In genomic region chr2:8380026-8380425, GRCh38 we compare ENCODE assay signal across 12 cellular contexts.
A peak's percentile ranks its signal among the peaks of the same experiment; 100 is the strongest.
DNase-seq lines count a peak whose midpoint lies in the region; ATAC-seq and TF ChIP-seq lines count a peak whose summit lies in the region.
"Had no signal": no experiment of that assay in that cellular context is flagged by ENCODE, and none has a peak within 500 bp of the region (broad histone marks: within the 10 kb centered on the region; RNA-seq: fewer than 3 reads in every experiment).

No MANE protein-coding gene starts in this region.

- no peak for TF ChIP-seq RAD21 in SK-N-SH (IDR thresholded peaks at IDR 0.05; ENCODE audit: low read length)

- H4K8ac ChIP-seq in mesenchymal stem cell (ENCODE audit: low read length), result peak overlapping the region; percentile 39

- H3K9me2 ChIP-seq in DOHH2 (replicated peaks; ENCODE audit: control insufficient read depth, low read length) (no peaks in the 10 kb centered on the region), SK-N-SH (no peaks in the 10 kb centered on the region)

- 6% methylated on average over 6 of the region's 6 CpGs for WGBS in mesenchymal stem cell
- WGBS in SK-N-SH (ENCODE audit: low lambda C conversion rate), result 64% methylated on average over 6 of the region's 6 CpGs

- peak; percentile 24 for DNase-seq in mesenchymal stem cell
- DNase-seq in LoVo (ENCODE audit: low spot score), result no peak
- DNase-seq in osteocyte (ENCODE audit: extremely low spot score, unreplicated experiment), result no peak
- no peak for DNase-seq in SK-N-SH
- no peak for DNase-seq in DMS53 (lab: John Stamatoyannopoulos, UW)
- DNase-seq: activated CD4-positive, CD25-positive, alpha-beta regulatory T cell treated with anti-CD3 and anti-CD28 coated beads, Interleukin-2, amount 50 U/mL, for 72 hours; central memory CD4-positive, alpha-beta T cell; NCI-H748 treated with DMSO at 0.1 percent for 48 hours had no signal

- H3K23ac ChIP-seq in mesenchymal stem cell (ENCODE audit: low read length in 2 of 2), result peak overlapping the region in 1 of 2 experiments; percentile 59

- H3K27me3 ChIP-seq in DOHH2 (ENCODE audit: control insufficient read depth, low read length) (no peaks in the 10 kb centered on the region), OCI-LY3 (ENCODE audit: low read depth, low read length) (no peaks in the 10 kb centered on the region), mesenchymal stem cell (ENCODE audit: control insufficient read depth in 1 of 2, insufficient read depth in 1 of 2, low read length in 2 of 2) (no peaks in the 10 kb centered on the region), SK-N-SH (ENCODE audit: insufficient read depth) (no peaks in the 10 kb centered on the region)

- H3K18ac ChIP-seq in mesenchymal stem cell (ENCODE audit: low read depth in 1 of 2, low read length in 2 of 2), result peak overlapping the region in 1 of 2 experiments; percentile 21

- H3K27me3 Mint-ChIP-seq in osteocyte (ENCODE audit: unreplicated experiment), result peaks cover 13% of the 10 kb centered on the region

- no peaks in the 10 kb centered on the region for H3K4me1 Mint-ChIP-seq in osteocyte (ENCODE audit: unreplicated experiment)

- peak overlapping the region; percentile 23 for H3K4me2 ChIP-seq in DOHH2 (ENCODE audit: low read length)
- peak overlapping the region; percentile 73 for H3K4me2 ChIP-seq in OCI-LY3 (ENCODE audit: low read length)
- no peak overlapping the region for H3K4me2 ChIP-seq in mesenchymal stem cell (ENCODE audit: low read length, poor library complexity, severe bottlenecking)
- H3K4me2 ChIP-seq in SK-N-SH, result no peak overlapping the region

- CTCF ChIA-PET in SK-N-SH (lab: Yijun Ruan, JAX), result no interaction called here

- no peak overlapping the region for H4K91ac ChIP-seq in mesenchymal stem cell (ENCODE audit: low read length)

- H3K4me3 ChIP-seq in DOHH2 (ENCODE audit: low read length) (no peak overlapping the region), OCI-LY3 (ENCODE audit: low read length) (peak overlapping the region; percentile 37), mesenchymal stem cell (ENCODE audit: insufficient read depth in 1 of 2, low read depth in 1 of 2, low read length in 2 of 2) (no peak overlapping the region), SK-N-SH (ENCODE audit: low read depth in 2 of 2, low read length in 1 of 2) (no peak overlapping the region)

- no peak for TF ChIP-seq EP300 in SK-N-SH (IDR thresholded peaks at IDR 0.05; ENCODE audit: borderline replicate concordance in 1 of 2, low read depth in 1 of 2, low read length in 1 of 2)

- no peaks in the 10 kb centered on the region for H3K9me3 ChIP-seq in DOHH2 (ENCODE audit: control insufficient read depth, insufficient read depth, low read length)
- no peaks in the 10 kb centered on the region for H3K9me3 ChIP-seq in OCI-LY3 (ENCODE audit: insufficient read depth, low read length)
- no peaks in the 10 kb centered on the region for H3K9me3 ChIP-seq in mesenchymal stem cell (ENCODE audit: control insufficient read depth, low read length)
- no peaks in the 10 kb centered on the region for H3K9me3 ChIP-seq in SK-N-SH

- no peaks in the 10 kb centered on the region for H3F3A ChIP-seq in DOHH2 (ENCODE audit: control insufficient read depth, insufficient read depth)
- no peaks in the 10 kb centered on the region for H3F3A ChIP-seq in SK-N-SH (replicated peaks; ENCODE audit: insufficient read depth)

- H4K20me1 ChIP-seq in DOHH2 (ENCODE audit: control insufficient read depth, insufficient read depth, low read depth, low read length), result no peaks in the 10 kb centered on the region
- H4K20me1 ChIP-seq in OCI-LY3 (ENCODE audit: insufficient read depth, low read length), result no peaks in the 10 kb centered on the region
- H4K20me1 ChIP-seq in SK-N-SH (ENCODE audit: insufficient read depth), result no peaks in the 10 kb centered on the region

- no peak overlapping the region for H2AFZ ChIP-seq in OCI-LY3 (ENCODE audit: low read depth, low read length)
- H2AFZ ChIP-seq in mesenchymal stem cell (ENCODE audit: low read depth, low read length), result no peak overlapping the region
- no peak overlapping the region for H2AFZ ChIP-seq in SK-N-SH (ENCODE audit: low read depth)

- no peak overlapping the region for H3K27ac ChIP-seq in DOHH2 (ENCODE audit: low read depth, low read length)
- peak overlapping the region; percentile 94 for H3K27ac ChIP-seq in OCI-LY3 (ENCODE audit: low read length)
- H3K27ac ChIP-seq in mesenchymal stem cell (ENCODE audit: low read length, poor library complexity, severe bottlenecking), result no peak overlapping the region
- H3K27ac ChIP-seq in SK-N-SH (ENCODE audit: low read depth in 2 of 2, low read length in 1 of 2), result no peak overlapping the region

- H2BK15ac ChIP-seq in mesenchymal stem cell (ENCODE audit: low read depth, poor library complexity, severe bottlenecking), result no peak overlapping the region

- H3K27ac Mint-ChIP-seq in osteocyte (ENCODE audit: unreplicated experiment), result no peak overlapping the region

- no peak overlapping the region for H2AK5ac ChIP-seq in mesenchymal stem cell (ENCODE audit: low read length, severe bottlenecking)

- no peak overlapping the region for H2BK12ac ChIP-seq in mesenchymal stem cell (ENCODE audit: low read length in 2 of 2)

- no peak overlapping the region for H3K4me3 Mint-ChIP-seq in osteocyte (ENCODE audit: unreplicated experiment)

- H3K9ac ChIP-seq in OCI-LY3 (ENCODE audit: low read length) (peak overlapping the region; percentile 69), mesenchymal stem cell (ENCODE audit: low read length) (no peak overlapping the region), SK-N-SH (no peak overlapping the region)

- H3K9me3 Mint-ChIP-seq in osteocyte (ENCODE audit: unreplicated experiment), result no peaks in the 10 kb centered on the region

- H3K4me1 ChIP-seq in DOHH2 (ENCODE audit: control insufficient read depth, low read length) (peaks cover 29% of the 10 kb centered on the region), OCI-LY3 (ENCODE audit: low read length) (peaks cover 63% of the 10 kb centered on the region), mesenchymal stem cell (ENCODE audit: control insufficient read depth, insufficient read depth, low read depth, low read length) (no peaks in the 10 kb centered on the region), SK-N-SH (ENCODE audit: control insufficient read depth in 1 of 2, insufficient read depth in 2 of 2, low read depth in 1 of 2, low read length in 1 of 2) (no peaks in the 10 kb centered on the region; a peak in 1 of 4 replicates)

- TF ChIP-seq CTCF in DOHH2 (IDR thresholded peaks at IDR 0.05; ENCODE audit: low read depth, low read length, poor library complexity, severe bottlenecking) (no peak), OCI-LY3 (IDR thresholded peaks at IDR 0.05; ENCODE audit: low read depth, low read length) (no peak), osteocyte (IDR thresholded peaks at IDR 0.05) (no peak), SK-N-SH (IDR thresholded peaks at IDR 0.05) (no peak)

- no peaks in the 10 kb centered on the region for H3K79me1 ChIP-seq in mesenchymal stem cell (replicated peaks; ENCODE audit: low read length, poor library complexity, severe bottlenecking)

- no peak overlapping the region for H2BK5ac ChIP-seq in mesenchymal stem cell (ENCODE audit: low read depth, low read length, poor library complexity, severe bottlenecking)

- no peaks in the 10 kb centered on the region for H3K79me2 ChIP-seq in DOHH2 (ENCODE audit: control insufficient read depth, low read length)
- no peaks in the 10 kb centered on the region for H3K79me2 ChIP-seq in OCI-LY3 (ENCODE audit: low read length)
- H3K79me2 ChIP-seq in SK-N-SH (ENCODE audit: insufficient read depth), result no peaks in the 10 kb centered on the region

- peak; percentile 23 for ATAC-seq in GM21423 (IDR thresholded peaks at IDR 0.05; ENCODE audit: unreplicated experiment)
- ATAC-seq: SK-N-SH treated with all-trans-retinoic acid at 6 μM for 48 hours had no signal

- H3K36me3 Mint-ChIP-seq in osteocyte (ENCODE audit: unreplicated experiment), result no peaks in the 10 kb centered on the region

- POLR2A ChIA-PET in SK-N-SH (lab: Yijun Ruan, JAX), result no interaction called here

- no peak overlapping the region for H2BK120ac ChIP-seq in mesenchymal stem cell (ENCODE audit: low read depth, low read length)

- no peak overlapping the region for H3K14ac ChIP-seq in mesenchymal stem cell (ENCODE audit: low read length in 2 of 2)

- H3K36me3 ChIP-seq in DOHH2 (ENCODE audit: control insufficient read depth, low read length) (no peaks in the 10 kb centered on the region), OCI-LY3 (replicated peaks; ENCODE audit: low read depth, low read length) (no peaks in the 10 kb centered on the region), mesenchymal stem cell (ENCODE audit: control insufficient read depth in 1 of 2, insufficient read depth in 2 of 2, low read depth in 1 of 2, low read length in 2 of 2) (no peaks in the 10 kb centered on the region), SK-N-SH (replicated peaks in 1 of 2; ENCODE audit: control insufficient read depth in 1 of 2, insufficient read depth in 2 of 2, low read length in 1 of 2) (no peaks in the 10 kb centered on the region)

- no peak overlapping the region for H3K4ac ChIP-seq in mesenchymal stem cell (ENCODE audit: low read depth in 1 of 2, low read length in 2 of 2)

TF ChIP-seq in SK-N-SH, 30 proteins besides CTCF, POLR2A, EP300 and RAD21:
- no peak for TF ChIP-seq GATA2 (CRISPR knock-in tag; IDR thresholded peaks at IDR 0.05)
- no peak for TF ChIP-seq RCOR1 (IDR thresholded peaks at IDR 0.05; ENCODE audit: low read length)
- no peak for TF ChIP-seq PBX3 (IDR thresholded peaks at IDR 0.05)
- TF ChIP-seq YY1 (IDR thresholded peaks at IDR 0.05; ENCODE audit: low read depth), result no peak
- TF ChIP-seq EZH2phosphoT487 (IDR thresholded peaks at IDR 0.05; ENCODE audit: borderline replicate concordance, low read depth), result no peak
- TF ChIP-seq FOSL2 (IDR thresholded peaks at IDR 0.05; ENCODE audit: borderline replicate concordance, low read depth), result no peak
- TF ChIP-seq NFIC (IDR thresholded peaks at IDR 0.05; ENCODE audit: borderline replicate concordance), result no peak
- TF ChIP-seq FOXM1 (IDR thresholded peaks at IDR 0.05; ENCODE audit: low read depth), result no peak
- TF ChIP-seq POLR2AphosphoS5 (IDR thresholded peaks at IDR 0.05; ENCODE audit: low read depth, low read length), result no peak
- TF ChIP-seq RFX5 (IDR thresholded peaks at IDR 0.05; ENCODE audit: low read length), result no peak
- TF ChIP-seq GABPA (IDR thresholded peaks at IDR 0.05; ENCODE audit: low read depth), result no peak

Comparison
In these comparisons a context has a peak if more than half of its experiments do, and no peak if none do; other contexts are left out.
1. H3K4me2 ChIP-seq: peak in DOHH2 (single experiment) and OCI-LY3 (single experiment); none in mesenchymal stem cell (single experiment) and SK-N-SH (single experiment).